In the genomic region with DNA sequence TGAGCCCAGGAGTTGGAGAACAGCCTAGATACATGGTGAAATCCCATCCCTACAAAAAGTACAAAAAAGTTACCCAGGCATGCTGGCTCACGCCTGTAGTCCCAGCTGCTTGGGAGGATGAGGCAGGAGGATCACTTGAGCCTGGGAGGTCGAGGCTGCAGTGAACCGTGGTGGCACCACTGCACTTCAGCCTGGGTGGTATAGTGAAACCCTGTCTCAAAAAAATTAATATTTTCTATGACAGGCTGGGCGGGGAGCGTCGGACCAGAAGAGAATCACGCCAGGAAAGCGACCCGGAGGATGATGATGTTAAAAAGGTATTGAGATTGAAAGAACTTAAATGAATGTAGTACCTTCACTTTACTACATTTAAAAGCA, we compare ENCODE assay signal across 1 cellular context.
TF ChIP-seq lines count a peak whose summit lies in the region.

No MANE protein-coding gene starts in this region.

TF ChIP-seq in HCT116, 20 proteins besides CTCF, POLR2A, EP300 and RAD21 (continued from another document):
- TF ChIP-seq, protein P1, sequence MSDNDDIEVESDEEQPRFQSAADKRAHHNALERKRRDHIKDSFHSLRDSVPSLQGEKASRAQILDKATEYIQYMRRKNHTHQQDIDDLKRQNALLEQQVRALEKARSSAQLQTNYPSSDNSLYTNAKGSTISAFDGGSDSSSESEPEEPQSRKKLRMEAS (IDR thresholded peaks at IDR 0.05): no peak
- no peak for TF ChIP-seq EGR1 (IDR thresholded peaks at IDR 0.05; ENCODE audit: low read depth)
- no peak for TF ChIP-seq ZFX (IDR thresholded peaks at IDR 0.05)
- TF ChIP-seq SRF (IDR thresholded peaks at IDR 0.05; ENCODE audit: low read depth): no peak
- no peak for TF ChIP-seq POLR2AphosphoS5 (IDR thresholded peaks at IDR 0.05; ENCODE audit: low read depth, low read length)
- no peak for TF ChIP-seq FOSL1 (IDR thresholded peaks at IDR 0.05; ENCODE audit: low read depth)
- TF ChIP-seq, protein P2, sequence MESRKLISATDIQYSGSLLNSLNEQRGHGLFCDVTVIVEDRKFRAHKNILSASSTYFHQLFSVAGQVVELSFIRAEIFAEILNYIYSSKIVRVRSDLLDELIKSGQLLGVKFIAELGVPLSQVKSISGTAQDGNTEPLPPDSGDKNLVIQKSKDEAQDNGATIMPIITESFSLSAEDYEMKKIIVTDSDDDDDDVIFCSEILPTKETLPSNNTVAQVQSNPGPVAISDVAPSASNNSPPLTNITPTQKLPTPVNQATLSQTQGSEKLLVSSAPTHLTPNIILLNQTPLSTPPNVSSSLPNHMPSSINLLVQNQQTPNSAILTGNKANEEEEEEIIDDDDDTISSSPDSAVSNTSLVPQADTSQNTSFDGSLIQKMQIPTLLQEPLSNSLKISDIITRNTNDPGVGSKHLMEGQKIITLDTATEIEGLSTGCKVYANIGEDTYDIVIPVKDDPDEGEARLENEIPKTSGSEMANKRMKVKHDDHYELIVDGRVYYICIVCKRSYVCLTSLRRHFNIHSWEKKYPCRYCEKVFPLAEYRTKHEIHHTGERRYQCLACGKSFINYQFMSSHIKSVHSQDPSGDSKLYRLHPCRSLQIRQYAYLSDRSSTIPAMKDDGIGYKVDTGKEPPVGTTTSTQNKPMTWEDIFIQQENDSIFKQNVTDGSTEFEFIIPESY (IDR thresholded peaks at IDR 0.05; ENCODE audit: extremely low read depth, insufficient replicate concordance, low read length): no peak
- no peak for TF ChIP-seq ELF1 (IDR thresholded peaks at IDR 0.05; ENCODE audit: borderline replicate concordance, low read depth)
